ENCODE assay signal across 1 cellular context in genomic region chr1:2232255-2232915, GRCh38.
TF ChIP-seq lines count a peak whose summit lies in the region.

No MANE protein-coding gene starts in this region.

TF ChIP-seq in HepG2, 621 proteins besides CTCF, POLR2A, EP300 and RAD21 (continued from another document and continues in another):
- no peak for TF ChIP-seq RERE (CRISPR knock-in tag; IDR thresholded peaks at IDR 0.05; ENCODE audit: low read depth)
- no peak for TF ChIP-seq CHCHD3 (CRISPR knock-in tag; IDR thresholded peaks at IDR 0.05)
- TF ChIP-seq ZNF550 (CRISPR knock-in tag; IDR thresholded peaks at IDR 0.05; ENCODE audit: borderline replicate concordance) = no peak
- no peak for TF ChIP-seq NR3C1 (CRISPR knock-in tag; IDR thresholded peaks at IDR 0.05)
- TF ChIP-seq CREB1 (IDR thresholded peaks at IDR 0.05) = no peak
- peak; percentile 12; the same call in 1 of the 2 replicates for TF ChIP-seq CREB1 (CRISPR knock-in tag; IDR thresholded peaks at IDR 0.05)
- TF ChIP-seq ZBTB14 (CRISPR knock-in tag; IDR thresholded peaks at IDR 0.05) = no peak
- no peak; the same call in 1 of the 2 replicates for TF ChIP-seq SRY (CRISPR knock-in tag; IDR thresholded peaks at IDR 0.05)
- TF ChIP-seq SNAPC2 (CRISPR knock-in tag; IDR thresholded peaks at IDR 0.05) = no peak
- no peak for TF ChIP-seq TBX3 (IDR thresholded peaks at IDR 0.05; ENCODE audit: borderline replicate concordance)
- no peak for TF ChIP-seq ZNF713 (CRISPR knock-in tag; IDR thresholded peaks at IDR 0.05)
- peak; percentile 62 for TF ChIP-seq PHF5A (CRISPR knock-in tag; IDR thresholded peaks at IDR 0.05; ENCODE audit: low read depth, unreplicated experiment)
- no peak for TF ChIP-seq ZBTB10 (CRISPR knock-in tag; IDR thresholded peaks at IDR 0.05; ENCODE audit: borderline replicate concordance)
- TF ChIP-seq ZNF639 (CRISPR knock-in tag; conservative IDR thresholded peaks at IDR 0.05) = no peak
- no peak for TF ChIP-seq ZNF720 (CRISPR knock-in tag; IDR thresholded peaks at IDR 0.05)
- no peak for TF ChIP-seq SRSF4 (IDR thresholded peaks at IDR 0.05; ENCODE audit: low read depth, low read length, poor library complexity, severe bottlenecking)
- TF ChIP-seq RFX1 (IDR thresholded peaks at IDR 0.05) = no peak
- TF ChIP-seq JUNB (CRISPR knock-in tag; IDR thresholded peaks at IDR 0.05; ENCODE audit: borderline replicate concordance) = no peak
- TF ChIP-seq GFI1 (CRISPR knock-in tag; IDR thresholded peaks at IDR 0.05; ENCODE audit: borderline replicate concordance) = no peak
- TF ChIP-seq FOXC1 (CRISPR knock-in tag; IDR thresholded peaks at IDR 0.05; ENCODE audit: borderline replicate concordance) = no peak
- no peak for TF ChIP-seq RORA (CRISPR knock-in tag; IDR thresholded peaks at IDR 0.05)
- no peak for TF ChIP-seq ZNF326 (CRISPR knock-in tag; IDR thresholded peaks at IDR 0.05; ENCODE audit: borderline replicate concordance)
- TF ChIP-seq ZFP82 (CRISPR knock-in tag; IDR thresholded peaks at IDR 0.05; ENCODE audit: borderline replicate concordance) = no peak
- TF ChIP-seq CSRNP2 (CRISPR knock-in tag; conservative IDR thresholded peaks at IDR 0.05; ENCODE audit: low read depth) = no peak
- no peak for TF ChIP-seq ZNF790 (CRISPR knock-in tag; IDR thresholded peaks at IDR 0.05; ENCODE audit: borderline replicate concordance)
- TF ChIP-seq RFXANK (CRISPR knock-in tag; IDR thresholded peaks at IDR 0.05) = no peak
- no peak for TF ChIP-seq E2F1 (CRISPR knock-in tag; IDR thresholded peaks at IDR 0.05)
- TF ChIP-seq ZNF619 (CRISPR knock-in tag; IDR thresholded peaks at IDR 0.05) = no peak
- no peak for TF ChIP-seq ATF5 (CRISPR knock-in tag; IDR thresholded peaks at IDR 0.05; ENCODE audit: low read depth)
- TF ChIP-seq SIX1 (CRISPR knock-in tag; IDR thresholded peaks at IDR 0.05; ENCODE audit: borderline replicate concordance) = no peak
- TF ChIP-seq TCF7 (IDR thresholded peaks at IDR 0.05; ENCODE audit: low read depth) = peak; percentile 57
- no peak for TF ChIP-seq ZMAT3 (CRISPR knock-in tag; conservative IDR thresholded peaks at IDR 0.05)
- no peak for TF ChIP-seq ZBTB37 (CRISPR knock-in tag; IDR thresholded peaks at IDR 0.05)
- TF ChIP-seq ZNF513 (CRISPR knock-in tag; conservative IDR thresholded peaks at IDR 0.05) = no peak
- no peak for TF ChIP-seq ATF6 (CRISPR knock-in tag; conservative IDR thresholded peaks at IDR 0.05)
- no peak for TF ChIP-seq RELA (CRISPR knock-in tag; IDR thresholded peaks at IDR 0.05)
- TF ChIP-seq ESRRA (CRISPR knock-in tag; IDR thresholded peaks at IDR 0.05; ENCODE audit: low read depth) = peak; percentile 81
- no peak for TF ChIP-seq ZNF275 (CRISPR knock-in tag; IDR thresholded peaks at IDR 0.05; ENCODE audit: borderline replicate concordance)
- TF ChIP-seq SAP130 (CRISPR knock-in tag; IDR thresholded peaks at IDR 0.05; ENCODE audit: low read depth) = peak; percentile 87
- peak; percentile 79; the same call in 1 of the 2 replicates for TF ChIP-seq CREM (IDR thresholded peaks at IDR 0.05)
- no peak for TF ChIP-seq CREM (CRISPR knock-in tag; IDR thresholded peaks at IDR 0.05)
